ENCODE assay signal across 9 cellular contexts in the genomic region with DNA sequence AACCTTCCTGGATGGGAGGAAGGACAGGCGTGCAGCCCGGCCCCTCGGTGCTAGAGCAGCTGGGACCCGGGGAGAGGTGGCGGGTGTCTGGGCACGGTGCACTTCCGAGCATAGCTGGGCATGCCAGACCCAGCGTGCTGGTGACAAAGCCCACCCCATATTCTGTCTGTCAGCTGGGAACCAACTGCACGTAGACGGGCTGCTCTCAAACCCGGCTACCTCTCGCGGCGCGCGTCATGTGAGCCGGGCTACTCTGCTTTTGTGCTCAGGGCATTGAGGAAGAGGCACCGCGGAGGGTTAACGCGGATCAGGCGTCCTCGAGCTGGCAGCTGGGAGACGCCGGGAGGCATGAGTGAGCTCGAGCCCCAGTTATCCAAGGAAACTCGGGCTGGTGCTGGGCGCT.
DNase-seq lines count a peak whose midpoint lies in the region; ATAC-seq and TF ChIP-seq lines count a peak whose summit lies in the region.
"Had no signal": no experiment of that assay in that cellular context is flagged by ENCODE, and none has a peak within 500 bp of the region (broad histone marks: within the 10 kb centered on the region; RNA-seq: fewer than 3 reads in every experiment).

No MANE protein-coding gene starts in this region.

- no peaks in the 10 kb centered on the region for H3K36me3 Mint-ChIP-seq in HFFc6 (ENCODE audit: low read depth)

- TF ChIP-seq EP300 in ovary (IDR thresholded peaks at IDR 0.05), result no peak

- intact Hi-C loops in Panc1 (cut with micrococcal nuclease; ENCODE audit: unreplicated experiment), result no loop called here
- intact Hi-C loops in left ventricle myocardium inferior (cut with micrococcal nuclease), result no loop called here
- intact Hi-C loops in sciatic nerve (cut with DNase I), result no loop called here
- intact Hi-C loops in ovary (cut with DNase I), result no loop called here

- H3K27ac ChIP-seq in Panc1 (ENCODE audit: low read length) (no peak overlapping the region), left ventricle myocardium inferior (replicated peaks) (no peak overlapping the region), ovary (no peak overlapping the region)

- no peak overlapping the region for H3K27ac Mint-ChIP-seq in HFFc6

- H3K4me1 Mint-ChIP-seq in HFFc6 (ENCODE audit: low read depth), result no peaks in the 10 kb centered on the region

- DNase-seq in LHCN-M2 (ENCODE audit: low read depth) (peak; percentile 2), Panc1 (ENCODE audit: low read depth, low spot score) (no peak), left ventricle myocardium inferior (no peak), sciatic nerve (ENCODE audit: low spot score) (no peak), activated T-cell treated with anti-CD3 and anti-CD28 coated beads for 4 hours (no peak), ovary (no peak), HFFc6 (no peak)
- DNase-seq: MG63 had no signal

- TF ChIP-seq CTCF in Panc1 (IDR thresholded peaks at IDR 0.05) (no peak), left ventricle myocardium inferior (IDR thresholded peaks at IDR 0.05; ENCODE audit: borderline replicate concordance) (no peak), ovary (IDR thresholded peaks at IDR 0.05) (no peak), HFFc6 (IDR thresholded peaks at IDR 0.05) (no peak)

- POLR2A ChIA-PET in Panc1 (lab: Charles Lee), result interaction anchor here (0.6 kb wide), 1 partner anchor 1041 kb away, joined by 4 read pairs; no protein-coding TSS in a partner anchor

- no peaks in the 10 kb centered on the region for H3K36me3 ChIP-seq in Panc1 (ENCODE audit: control insufficient read depth, insufficient read depth, low read length)
- no peaks in the 10 kb centered on the region for H3K36me3 ChIP-seq in left ventricle myocardium inferior
- no peaks in the 10 kb centered on the region for H3K36me3 ChIP-seq in ovary
- H3K36me3 ChIP-seq: MG63 had no signal

- peaks cover 12% of the 10 kb centered on the region for H3K9me3 Mint-ChIP-seq in HFFc6

- ATAC-seq in Panc1 (peak; percentile 42; the same call in 1 of the 2 replicates), sciatic nerve (peak; percentile 61), HG03439 (IDR thresholded peaks at IDR 0.05; ENCODE audit: unreplicated experiment) (no peak)

- no peak for TF ChIP-seq POLR2A in ovary (IDR thresholded peaks at IDR 0.05)

- H3K4me1 ChIP-seq in Panc1 (ENCODE audit: control insufficient read depth, insufficient read depth, low read length), result no peaks in the 10 kb centered on the region
- H3K4me1 ChIP-seq in left ventricle myocardium inferior, result peaks cover 11% of the 10 kb centered on the region
- no peaks in the 10 kb centered on the region for H3K4me1 ChIP-seq in ovary (ENCODE audit: insufficient read depth)

- BruUV-seq in Panc1 (replicated peaks; lab: Mats Ljungman, UMichigan), result no TSS peak

- H3K4me3 Mint-ChIP-seq in HFFc6, result no peak overlapping the region

- H3K9me3 ChIP-seq in Panc1 (ENCODE audit: control insufficient read depth, insufficient read depth, low read depth, low read length), result no peaks in the 10 kb centered on the region
- no peaks in the 10 kb centered on the region for H3K9me3 ChIP-seq in left ventricle myocardium inferior (replicated peaks)
- H3K9me3 ChIP-seq in ovary, result no peaks in the 10 kb centered on the region
- H3K9me3 ChIP-seq: MG63 had no signal

- H3K27me3 Mint-ChIP-seq in HFFc6 (ENCODE audit: insufficient read depth), result peaks cover 29% of the 10 kb centered on the region

- peaks cover 24% of the 10 kb centered on the region for H3K27me3 ChIP-seq in Panc1 (ENCODE audit: control insufficient read depth, insufficient read depth, low read length)
- peaks cover 89% of the 10 kb centered on the region for H3K27me3 ChIP-seq in left ventricle myocardium inferior (ENCODE audit: low read depth)
- no peaks in the 10 kb centered on the region for H3K27me3 ChIP-seq in ovary

- CTCF ChIA-PET in Panc1 (lab: Charles Lee), result interaction anchor here (1.2 kb wide), 1 partner anchor 9 kb away, joined by 6 read pairs; no protein-coding TSS in a partner anchor

- H3K4me3 ChIP-seq in Panc1 (ENCODE audit: low read depth in 2 of 2, low read length in 2 of 2) (no peak overlapping the region), left ventricle myocardium inferior (peak overlapping the region; percentile 44), ovary (no peak overlapping the region)
- H3K4me3 ChIP-seq: MG63 had no signal

- 2 to 12% (median 7%) methylated on average over 28 of the region's 28 CpGs for WGBS in ovary, 3 donors

- in situ Hi-C loops in Panc1 (cut with HindIII; ENCODE audit: low pct_unique_long_range_greater_than_20kb, low sequenced_read_pairs), result no loop called here
